8 cellular contexts compared by ENCODE assay signal in the genomic region with DNA sequence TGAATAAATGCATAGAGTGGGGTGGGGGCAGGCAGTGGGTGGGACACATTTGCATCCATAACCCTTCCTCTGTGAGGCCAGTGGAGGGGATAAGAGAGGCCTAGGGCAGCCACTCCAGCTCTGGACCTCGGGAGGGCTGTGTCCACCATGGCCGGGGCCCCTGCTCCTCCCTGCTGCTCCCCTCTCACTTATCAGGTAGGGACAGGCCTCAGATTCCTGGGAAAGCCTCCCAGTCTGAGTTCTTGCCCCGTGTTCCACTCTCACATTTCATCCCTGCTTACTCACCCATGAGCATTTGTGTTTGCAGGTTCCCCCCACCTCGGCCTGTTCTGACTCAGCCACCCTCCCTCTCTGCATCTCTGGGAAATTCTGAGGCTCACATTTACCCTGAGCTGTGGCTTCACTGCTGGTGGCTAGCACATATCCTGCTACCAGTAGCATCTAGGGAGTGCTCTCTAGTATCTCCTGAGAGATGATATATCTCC.
DNase-seq lines count a peak whose midpoint lies in the region; ATAC-seq, FAIRE-seq and TF ChIP-seq lines count a peak whose summit lies in the region.

No MANE protein-coding gene starts in this region.

- ATAC-seq in CD4-positive, CD25-positive, alpha-beta regulatory T cell (ENCODE audit: low read depth in 2 of 2): peak; percentile 51 to 56
- ATAC-seq in GM19324 (IDR thresholded peaks at IDR 0.05; ENCODE audit: low FRiP score, unreplicated experiment): peak; percentile 35
- ATAC-seq in HG03280 (IDR thresholded peaks at IDR 0.05; ENCODE audit: unreplicated experiment): peak; percentile 46

- H3K4me1 Mint-ChIP-seq in CD4-positive, CD25-positive, alpha-beta regulatory T cell: peaks cover 0 to 9% (median 4%) of the 10 kb centered on the region in 4 donors
- H3K4me1 Mint-ChIP-seq in activated naive CD8-positive, alpha-beta T cell treated with anti-CD3 and anti-CD28 coated beads for 36 hours: peaks cover 11% of the 10 kb centered on the region

- TF ChIP-seq CTCF in D721Med (IDR thresholded peaks at IDR 0.05; ENCODE audit: insufficient read depth, missing control alignments): no peak

- H3K9me3 Mint-ChIP-seq in CD4-positive, CD25-positive, alpha-beta regulatory T cell: peaks cover 0 to 2% (median 0%) of the 10 kb centered on the region in 7 donors
- H3K9me3 Mint-ChIP-seq in activated naive CD8-positive, alpha-beta T cell treated with anti-CD3 and anti-CD28 coated beads for 36 hours: no peaks in the 10 kb centered on the region

- H3K9me3 ChIP-seq in CD4-positive, CD25-positive, alpha-beta regulatory T cell (ENCODE audit: control insufficient read depth in 2 of 2, low read length in 2 of 2): no peaks in the 10 kb centered on the region
- no peaks in the 10 kb centered on the region for H3K9me3 ChIP-seq in skeletal muscle satellite cell (replicated peaks; ENCODE audit: low read length)

- no peak overlapping the region for H3K4me3 ChIP-seq in CD4-positive, CD25-positive, alpha-beta regulatory T cell (ENCODE audit: low read depth, low read length)
- H3K4me3 ChIP-seq in skeletal muscle satellite cell (ENCODE audit: low read length): no peak overlapping the region

- no peaks in the 10 kb centered on the region for H3K27me3 ChIP-seq in CD4-positive, CD25-positive, alpha-beta regulatory T cell (ENCODE audit: control insufficient read depth, insufficient read depth, low read length)
- peaks cover 14% of the 10 kb centered on the region for H3K27me3 ChIP-seq in skeletal muscle satellite cell (ENCODE audit: control insufficient read depth, insufficient read depth, low read length)

- H3K9ac ChIP-seq in skeletal muscle satellite cell (ENCODE audit: low read depth, low read length): no peak overlapping the region

- H3K27me3 Mint-ChIP-seq in CD4-positive, CD25-positive, alpha-beta regulatory T cell: peaks cover 10% of the 10 kb centered on the region
- H3K27me3 Mint-ChIP-seq in activated naive CD8-positive, alpha-beta T cell treated with anti-CD3 and anti-CD28 coated beads for 36 hours: no peaks in the 10 kb centered on the region

- peaks cover 4% of the 10 kb centered on the region for H3K4me1 ChIP-seq in CD4-positive, CD25-positive, alpha-beta regulatory T cell (ENCODE audit: control insufficient read depth, insufficient read depth, low read length, poor library complexity, severe bottlenecking)
- H3K4me1 ChIP-seq in skeletal muscle satellite cell (ENCODE audit: control insufficient read depth, insufficient read depth, low read length): peaks cover 11% of the 10 kb centered on the region

- H3K27ac ChIP-seq in CD4-positive, CD25-positive, alpha-beta regulatory T cell (ENCODE audit: insufficient read depth, low read length, poor library complexity, severe bottlenecking): no peak overlapping the region

- no peaks in the 10 kb centered on the region for H3K36me3 ChIP-seq in CD4-positive, CD25-positive, alpha-beta regulatory T cell (ENCODE audit: control insufficient read depth, insufficient read depth, low read length)
- H3K36me3 ChIP-seq in skeletal muscle satellite cell (ENCODE audit: insufficient read depth, low read length): no peaks in the 10 kb centered on the region

- H3K4me3 Mint-ChIP-seq in CD4-positive, CD25-positive, alpha-beta regulatory T cell: no peak overlapping the region
- no peak overlapping the region for H3K4me3 Mint-ChIP-seq in activated naive CD8-positive, alpha-beta T cell treated with anti-CD3 and anti-CD28 coated beads for 36 hours

- H3K27ac Mint-ChIP-seq in CD4-positive, CD25-positive, alpha-beta regulatory T cell: no peak overlapping the region
- H3K27ac Mint-ChIP-seq in activated naive CD8-positive, alpha-beta T cell treated with anti-CD3 and anti-CD28 coated beads for 36 hours: peak overlapping the region; percentile 14

- H3K36me3 Mint-ChIP-seq in CD4-positive, CD25-positive, alpha-beta regulatory T cell: no peaks in the 10 kb centered on the region
- no peaks in the 10 kb centered on the region for H3K36me3 Mint-ChIP-seq in activated naive CD8-positive, alpha-beta T cell treated with anti-CD3 and anti-CD28 coated beads for 36 hours

- FAIRE-seq in D721Med (lab: Jason Lieb, UNC): no peak

- no peak for DNase-seq in CD4-positive, CD25-positive, alpha-beta regulatory T cell
- peak; percentile 35 for DNase-seq in activated naive CD8-positive, alpha-beta T cell treated with anti-CD3 and anti-CD28 coated beads for 36 hours
- no peak for DNase-seq in DMS114 treated with DMSO at 0.1 percent for 48 hours (lab: John Stamatoyannopoulos, UW; ENCODE audit: unreplicated experiment)
- DNase-seq in D721Med (ENCODE audit: insufficient read length, low spot score): no peak
- DNase-seq in NCI-H2081 treated with DMSO at 0.1 percent for 48 hours (lab: John Stamatoyannopoulos, UW): no peak

- peak overlapping the region; percentile 38 for H3K4me2 ChIP-seq in skeletal muscle satellite cell (ENCODE audit: low read length)
